Comparison of ENCODE assay signal across 24 cellular contexts in the genomic region with DNA sequence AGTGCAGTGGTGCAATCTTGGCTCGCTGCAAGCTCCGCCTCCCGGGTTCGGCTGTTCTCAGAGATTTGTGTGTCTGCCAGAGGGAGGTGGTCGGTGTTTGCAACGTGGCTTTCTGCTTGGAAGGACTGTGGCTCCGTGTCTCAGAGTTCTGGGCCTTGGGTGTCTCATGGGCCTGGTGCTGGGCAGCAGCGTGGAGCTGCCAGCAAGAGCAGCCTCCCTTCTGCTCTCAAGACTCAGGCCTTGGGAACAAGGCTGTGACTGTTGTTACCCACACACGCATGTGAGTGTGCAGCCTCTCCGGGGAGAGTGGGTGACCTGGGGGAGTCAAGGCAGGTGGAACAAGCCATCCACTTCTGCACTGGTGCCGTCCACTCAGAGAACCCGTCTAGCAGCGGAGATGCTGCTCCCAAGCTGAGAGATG. TPM values are rescaled to one million over a fixed set of nuclear protein-coding genes. Genes with fewer than 3 reads are reported as not detected.
DNase-seq lines count a peak whose midpoint lies in the region; ATAC-seq and TF ChIP-seq lines count a peak whose summit lies in the region.
"Had no signal": no experiment of that assay in that cellular context is flagged by ENCODE, and none has a peak within 500 bp of the region (broad histone marks: within the 10 kb centered on the region; RNA-seq: fewer than 3 reads in every experiment).

No MANE protein-coding gene starts in this region.

- H3K4me3 ChIP-seq in DND-41 (ENCODE audit: low read depth in 1 of 2, low read length in 2 of 2) (no peak overlapping the region), RWPE2 (ENCODE audit: severe bottlenecking) (no peak overlapping the region), stomach (no peak overlapping the region), foreskin fibroblast (ENCODE audit: low read depth in 1 of 2, low read length in 2 of 2) (no peak overlapping the region)
- H3K4me3 ChIP-seq: lower lobe of right lung had no signal

- H3K9me3 ChIP-seq in DND-41 (ENCODE audit: insufficient read depth, low read length, severe bottlenecking), result no peaks in the 10 kb centered on the region
- no peaks in the 10 kb centered on the region for H3K9me3 ChIP-seq in RWPE2 (ENCODE audit: severe bottlenecking)
- no peaks in the 10 kb centered on the region for H3K9me3 ChIP-seq in stomach
- H3K9me3 ChIP-seq: lower lobe of right lung had no signal

- no peaks in the 10 kb centered on the region for H3K27me3 ChIP-seq in DND-41 (ENCODE audit: insufficient read depth, low read length, poor library complexity)
- no peaks in the 10 kb centered on the region for H3K27me3 ChIP-seq in RWPE2 (ENCODE audit: insufficient read depth, poor library complexity, severe bottlenecking)
- no peaks in the 10 kb centered on the region for H3K27me3 ChIP-seq in stomach

- no peak overlapping the region for H3K9ac ChIP-seq in DND-41 (ENCODE audit: low read depth, low read length)

- TF ChIP-seq CTCF in DND-41 (IDR thresholded peaks at IDR 0.05; ENCODE audit: borderline replicate concordance, extremely low read depth, low read length, poor library complexity, severe bottlenecking) (no peak), RWPE2 (IDR thresholded peaks at IDR 0.05; ENCODE audit: poor library complexity, severe bottlenecking) (no peak), stomach (IDR thresholded peaks at IDR 0.05) (no peak), foreskin fibroblast (IDR thresholded peaks at IDR 0.05; ENCODE audit: low read depth, low read length) (no peak)

- TF ChIP-seq POLR2A in stomach (IDR thresholded peaks at IDR 0.05), result no peak

- H3K4me2 ChIP-seq in DND-41 (ENCODE audit: insufficient read depth, low read length), result no peak overlapping the region

- WGBS in stomach, 5 donors, result 63 to 70% (median 68%) methylated on average over 13 of the region's 13 CpGs

- intact Hi-C loops in left ventricle myocardium superior (cut with micrococcal nuclease) (no loop called here), stomach (cut with DNase I; ENCODE audit: low total_unique reads) (no loop called here)

- H4K20me1 ChIP-seq in DND-41 (ENCODE audit: insufficient read depth, low read length), result peaks cover 6% of the 10 kb centered on the region

- no peak for TF ChIP-seq EP300 in stomach (IDR thresholded peaks at IDR 0.05)

- H3K79me2 ChIP-seq in DND-41 (ENCODE audit: insufficient read depth, low read length), result peaks cover 34% of the 10 kb centered on the region

- H3K4me1 ChIP-seq in DND-41 (ENCODE audit: insufficient read depth, low read length), result no peaks in the 10 kb centered on the region
- H3K4me1 ChIP-seq in RWPE2 (ENCODE audit: insufficient read depth, poor library complexity, severe bottlenecking), result no peaks in the 10 kb centered on the region
- peaks cover 0 to 20% (median 10%) of the 10 kb centered on the region in 4 donors for H3K4me1 ChIP-seq in stomach
- H3K4me1 ChIP-seq: lower lobe of right lung had no signal

- ATAC-seq in DND-41 (ENCODE audit: insufficient read depth, low read depth) (no peak), RWPE2 (ENCODE audit: low read depth) (no peak), left ventricle myocardium superior (no peak)
- ATAC-seq: activated CD8-positive, alpha-beta T cell treated with anti-CD3 and anti-CD28 coated beads, Interleukin-2, amount 10 ng/mL, durations not matched to agents 7 days and 5 days; lower lobe of right lung; Panc1; stimulated activated naive CD8-positive, alpha-beta T cell treated with anti-CD3 and anti-CD28 coated beads, Interleukin-15, amount 100 ng/mL, for 72 hours; T-helper 17 cell; WTC11 had no signal

- peak overlapping the region; percentile 25 for H3K27ac ChIP-seq in DND-41 (ENCODE audit: low read length)
- no peak overlapping the region for H3K27ac ChIP-seq in RWPE2 (ENCODE audit: poor library complexity, severe bottlenecking)
- peak overlapping the region in 3 of 5 donors; percentile 28 to 90 (median 33) for H3K27ac ChIP-seq in stomach
- H3K27ac ChIP-seq: lower lobe of right lung had no signal

- no peak overlapping the region for H2AFZ ChIP-seq in DND-41 (ENCODE audit: low read depth, low read length)

- H3K36me3 ChIP-seq in DND-41 (ENCODE audit: insufficient read depth, low read length) (peaks cover 82% of the 10 kb centered on the region), RWPE2 (ENCODE audit: low read depth) (no peaks in the 10 kb centered on the region), stomach (no peaks in the 10 kb centered on the region)
- H3K36me3 ChIP-seq: lower lobe of right lung had no signal

- no peak for DNase-seq in DND-41
- DNase-seq in RWPE2 (ENCODE audit: low spot score), result peak; percentile 30
- peak; percentile 30 for DNase-seq in left ventricle myocardium superior
- DNase-seq in stomach, result peak; percentile 21
- no peak for DNase-seq in foreskin fibroblast
- DNase-seq in DMS79 treated with DMSO at 0.1 percent for 48 hours (lab: John Stamatoyannopoulos, UW), result no peak
- no peak for DNase-seq in NCI-H1417 treated with DMSO at 0.1 percent for 48 hours (lab: John Stamatoyannopoulos, UW)
- DNase-seq: activated CD8-positive, alpha-beta T cell treated with anti-CD3 and anti-CD28 coated beads, Interleukin-2, amount 10 ng/mL, durations not matched to agents 7 days and 5 days; activated naive CD4-positive, alpha-beta T cell treated with Interleukin-2 at 50 U/mL for 16 hours; amniotic stem cell; dermis blood vessel endothelial cell; GOT3; immature natural killer cell; lower lobe of right lung; NCI-H146; NCI-H510A treated with DMSO at 0.1 percent for 48 hours; stimulated activated CD4-positive, alpha-beta T cell treated with anti-CD3 and anti-CD28 coated beads, Interleukin-4, amount 100 ng/mL, for 24 hours; stimulated activated naive CD8-positive, alpha-beta T cell treated with anti-CD3 and anti-CD28 coated beads, Interleukin-15, amount 100 ng/mL, for 72 hours; T-helper 17 cell had no signal

RNA-seq across cellular contexts. Expression of a gene that starts 52.0 kb away (rescaled TPM):
- total RNA-seq in left ventricle myocardium superior (21.3 TPM), stomach (10 to 100 TPM in 3 of 5 donors, 1 to 10 TPM in 2; 1.2 to 25.4 (median 11.7) TPM)
- 1 to 10 TPM; 1.6 to 5.7 (median 1.7) TPM for polyA plus RNA-seq in stomach
- total RNA-seq: activated CD8-positive, alpha-beta T cell treated with anti-CD3 and anti-CD28 coated beads, Interleukin-2, amount 10 ng/mL, durations not matched to agents 7 days and 5 days; dermis blood vessel endothelial cell; pulmonary artery endothelial cell; T-helper 17 cell had no signal
- polyA plus RNA-seq: AG04450, CD14-positive monocyte had no signal

Comparison
In these comparisons a context has a peak if more than half of its experiments do, and no peak if none do; other contexts are left out.
1. DNase-seq: peak in RWPE2 (single experiment), left ventricle myocardium superior (single experiment) and stomach (single experiment); none in DND-41 (single experiment), foreskin fibroblast (0 of 2), DMS79 treated with DMSO at 0.1 percent for 48 hours (single experiment) and NCI-H1417 treated with DMSO at 0.1 percent for 48 hours (single experiment).